Comparison of ENCODE assay signal across 8 cellular contexts in the genomic region with DNA sequence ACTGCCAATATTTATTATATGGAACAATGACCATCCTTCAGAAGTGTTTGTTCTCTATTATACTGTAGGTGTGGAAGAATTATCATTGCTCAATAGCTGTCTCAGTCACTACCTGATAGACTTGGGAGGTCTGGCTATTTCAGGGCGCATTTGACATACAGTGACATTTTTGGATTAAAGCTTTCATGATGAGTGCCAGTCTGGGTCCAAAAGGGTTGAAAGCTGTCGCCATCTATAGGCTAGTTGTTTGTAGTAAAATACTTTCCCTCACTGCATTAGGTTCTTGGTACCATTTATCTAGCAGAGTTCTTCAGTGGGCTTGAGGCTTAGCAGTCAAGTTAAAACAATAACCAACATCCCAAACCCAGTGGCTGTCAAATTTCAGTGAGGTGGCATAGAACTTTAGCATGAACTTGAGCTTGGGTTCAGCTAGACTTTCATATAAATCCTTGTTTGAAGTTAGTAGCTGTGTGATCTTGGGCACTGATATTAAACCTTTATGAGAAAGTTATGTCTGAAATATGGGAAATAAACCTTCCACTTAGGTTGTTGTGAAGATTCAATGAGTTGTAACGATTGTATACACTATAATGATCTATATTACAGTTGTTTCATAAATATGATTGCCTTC.
DNase-seq lines count a peak whose midpoint lies in the region; ATAC-seq and TF ChIP-seq lines count a peak whose summit lies in the region.

No MANE protein-coding gene starts in this region.

- H3K4me3 Mint-ChIP-seq in stimulated activated naive CD8-positive, alpha-beta T cell treated with anti-CD3 and anti-CD28 coated beads, Interleukin-15, amount 100 ng/mL, for 72 hours: no peak overlapping the region

- no peaks in the 10 kb centered on the region for H3K9me3 ChIP-seq in Peyer's patch

- no peak for TF ChIP-seq POLR2A in Peyer's patch (IDR thresholded peaks at IDR 0.05)

- no peaks in the 10 kb centered on the region for H3K27me3 ChIP-seq in Peyer's patch

- H3K4me1 Mint-ChIP-seq in stimulated activated naive CD8-positive, alpha-beta T cell treated with anti-CD3 and anti-CD28 coated beads, Interleukin-15, amount 100 ng/mL, for 72 hours: peaks cover 13% of the 10 kb centered on the region

- TF ChIP-seq CTCF in Peyer's patch (IDR thresholded peaks at IDR 0.05): peak in 4 of 6 experiments; percentile 27 to 66 (median 53)

- DNase-seq in SIG-M5 treated with dmso at 0.1 percent for 504 hours (lab: John Stamatoyannopoulos, UW; ENCODE audit: unreplicated experiment): peak; percentile 58
- DNase-seq in SIG-M5 (lab: John Stamatoyannopoulos, UW): no peak
- peak; percentile 43 for DNase-seq in HEK293T (ENCODE audit: extremely low spot score)
- no peak for DNase-seq in Peyer's patch
- DNase-seq in fibroblast of the conjunctiva (ENCODE audit: low read depth): peak; percentile 42
- DNase-seq in stimulated activated naive CD8-positive, alpha-beta T cell treated with anti-CD3 and anti-CD28 coated beads, Interleukin-15, amount 100 ng/mL, for 72 hours: peak in 1 of 2 donors; percentile 19
- DNase-seq in nucleus accumbens (lab: John Stamatoyannopoulos, UW): no peak
- no peak for DNase-seq in GM19240 (ENCODE audit: insufficient read length, low spot score)

- H3K36me3 ChIP-seq in Peyer's patch: no peaks in the 10 kb centered on the region

- CTCF ChIA-PET in HEK293T (lab: Yijun Ruan, JAX): interaction anchor here (0.6 to 2.0 kb wide), 7 partner anchors 11 to 112 kb away, joined by 3 to 13 read pairs (median 5); partner anchors contain the start of gene CDKN2B

- H3K4me3 ChIP-seq in Peyer's patch: peak overlapping the region in 1 of 4 donors; percentile 10

- peaks cover 0 to 8% of the 10 kb centered on the region in 2 donors for H3K9me3 Mint-ChIP-seq in stimulated activated naive CD8-positive, alpha-beta T cell treated with anti-CD3 and anti-CD28 coated beads, Interleukin-15, amount 100 ng/mL, for 72 hours

- H3K4me1 ChIP-seq in Peyer's patch: peaks cover 0 to 5% (median 0%) of the 10 kb centered on the region in 4 donors

- ATAC-seq in stimulated activated naive CD8-positive, alpha-beta T cell treated with anti-CD3 and anti-CD28 coated beads, Interleukin-15, amount 100 ng/mL, for 72 hours: peak; percentile 88

- no peak overlapping the region for H3K27ac Mint-ChIP-seq in stimulated activated naive CD8-positive, alpha-beta T cell treated with anti-CD3 and anti-CD28 coated beads, Interleukin-15, amount 100 ng/mL, for 72 hours

- H3K27ac ChIP-seq in Peyer's patch: peak overlapping the region in 2 of 4 donors; percentile 85 to 92

- H3K27me3 Mint-ChIP-seq in stimulated activated naive CD8-positive, alpha-beta T cell treated with anti-CD3 and anti-CD28 coated beads, Interleukin-15, amount 100 ng/mL, for 72 hours: peaks cover 57% of the 10 kb centered on the region

- POLR2A ChIA-PET in HEK293T (lab: Yijun Ruan, JAX): interaction anchor here (1.5 kb wide), 1 partner anchor 112 kb away, joined by 4 read pairs; no protein-coding TSS in a partner anchor

TF ChIP-seq in HEK293T, 16 proteins besides CTCF, POLR2A, EP300 and RAD21:
- TF ChIP-seq LEF1 (IDR thresholded peaks at IDR 0.05; ENCODE audit: borderline replicate concordance): no peak
- TF ChIP-seq HDGF (IDR thresholded peaks at IDR 0.05; ENCODE audit: borderline replicate concordance): no peak
- no peak for TF ChIP-seq ZNF384 (IDR thresholded peaks at IDR 0.05)
- TF ChIP-seq FOXK2 (IDR thresholded peaks at IDR 0.05): no peak
- no peak for TF ChIP-seq TARDBP (IDR thresholded peaks at IDR 0.05)
- TF ChIP-seq BHLHE40 (IDR thresholded peaks at IDR 0.05; ENCODE audit: borderline replicate concordance): no peak
- TF ChIP-seq FOXM1 (IDR thresholded peaks at IDR 0.05; ENCODE audit: borderline replicate concordance): no peak
- TF ChIP-seq, protein P1, sequence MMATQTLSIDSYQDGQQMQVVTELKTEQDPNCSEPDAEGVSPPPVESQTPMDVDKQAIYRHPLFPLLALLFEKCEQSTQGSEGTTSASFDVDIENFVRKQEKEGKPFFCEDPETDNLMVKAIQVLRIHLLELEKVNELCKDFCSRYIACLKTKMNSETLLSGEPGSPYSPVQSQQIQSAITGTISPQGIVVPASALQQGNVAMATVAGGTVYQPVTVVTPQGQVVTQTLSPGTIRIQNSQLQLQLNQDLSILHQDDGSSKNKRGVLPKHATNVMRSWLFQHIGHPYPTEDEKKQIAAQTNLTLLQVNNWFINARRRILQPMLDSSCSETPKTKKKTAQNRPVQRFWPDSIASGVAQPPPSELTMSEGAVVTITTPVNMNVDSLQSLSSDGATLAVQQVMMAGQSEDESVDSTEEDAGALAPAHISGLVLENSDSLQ (IDR thresholded peaks at IDR 0.05): no peak
- TF ChIP-seq SUZ12 (IDR thresholded peaks at IDR 0.05): no peak
- no peak for TF ChIP-seq FOXA1 (IDR thresholded peaks at IDR 0.05)
- TF ChIP-seq ARNT (IDR thresholded peaks at IDR 0.05): no peak
- no peak for TF ChIP-seq L3MBTL2 (conservative IDR thresholded peaks at IDR 0.05)
- TF ChIP-seq CTBP1 (IDR thresholded peaks at IDR 0.05; ENCODE audit: borderline replicate concordance): no peak
- TF ChIP-seq SP1 (IDR thresholded peaks at IDR 0.05): no peak
- TF ChIP-seq NFRKB (IDR thresholded peaks at IDR 0.05): no peak
- TF ChIP-seq ELF4 (IDR thresholded peaks at IDR 0.05): no peak

Comparison
In these comparisons a context has a peak if more than half of its experiments do, and no peak if none do; other contexts are left out.
1. DNase-seq: peak in SIG-M5 treated with dmso at 0.1 percent for 504 hours (single experiment), HEK293T (single experiment) and fibroblast of the conjunctiva (single experiment); none in SIG-M5 (single experiment), Peyer's patch (0 of 3), nucleus accumbens (0 of 56) and GM19240 (single experiment).